Comparison of ENCODE assay signal across 19 cellular contexts in the genomic region with DNA sequence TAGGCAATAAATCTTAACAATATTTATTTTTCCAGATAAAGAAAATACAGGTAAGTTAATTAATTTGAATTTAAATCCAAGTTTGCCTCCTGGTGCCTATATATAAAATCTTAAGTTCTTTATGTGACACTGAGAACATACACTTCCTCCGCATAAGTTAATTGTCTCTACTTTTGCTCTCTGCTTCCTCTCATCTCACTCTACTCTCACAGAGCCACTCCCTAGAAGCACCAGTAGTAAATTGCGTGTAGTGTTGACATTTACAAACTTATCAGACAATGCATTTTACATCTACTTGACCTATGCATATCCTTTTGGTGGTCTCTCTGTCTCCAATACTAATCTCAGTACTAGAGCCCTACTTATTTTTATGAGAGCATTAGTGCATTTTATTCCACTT.
DNase-seq lines count a peak whose midpoint lies in the region; ATAC-seq, FAIRE-seq and TF ChIP-seq lines count a peak whose summit lies in the region.
"Had no signal": no experiment of that assay in that cellular context is flagged by ENCODE, and none has a peak within 500 bp of the region (broad histone marks: within the 10 kb centered on the region; RNA-seq: fewer than 3 reads in every experiment).

No MANE protein-coding gene starts in this region.

- H3K36me3 ChIP-seq in small intestine (ENCODE audit: control insufficient read depth in 2 of 2, insufficient read depth in 2 of 2, low read length in 2 of 2) (no peaks in the 10 kb centered on the region), A673 (ENCODE audit: insufficient read depth, low read length, poor library complexity, severe bottlenecking) (no peaks in the 10 kb centered on the region)
- H3K36me3 ChIP-seq: BLaER1 treated with 17β-estradiol and CSF1 and Interleukin-3, amounts not matched to agents 10 nM and 100 nM had no signal

- DNase-seq in NCI-H748 (lab: John Stamatoyannopoulos, UW; ENCODE audit: unreplicated experiment) (peak; percentile 69), left colon (no peak), small intestine (peak; percentile 15), A673 (ENCODE audit: low spot score) (no peak), DMS 273 (lab: John Stamatoyannopoulos, UW; ENCODE audit: unreplicated experiment) (no peak)
- no peak for DNase-seq in activated effector memory CD4-positive, alpha-beta T cell treated with Interleukin-2 at 50 U/mL for 16 hours
- DNase-seq: 8988T; AML-193; CD4-positive, alpha-beta memory T cell; CD4-positive, CD25-positive, alpha-beta regulatory T cell; CD8-positive, alpha-beta memory T cell; COR-L47; DMS79 treated with DMSO at 0.1 percent for 48 hours; GF-D8 had no signal

- no TSS peak for BruUV-seq in A673 (replicated peaks; lab: Mats Ljungman, UMichigan)

- no peak for FAIRE-seq in small intestine (lab: Jason Lieb, UNC)
- FAIRE-seq: A204.1, G401.6, GM12891, GM18507 had no signal

- ATAC-seq in left colon: peak; percentile 86

- no peaks in the 10 kb centered on the region for H3K27me3 ChIP-seq in small intestine (ENCODE audit: control insufficient read depth in 2 of 2, insufficient read depth in 2 of 2, low read length in 2 of 2)
- no peaks in the 10 kb centered on the region for H3K27me3 ChIP-seq in A673 (replicated peaks; ENCODE audit: insufficient read depth, low read depth, low read length, poor library complexity)

- intact Hi-C loops in left colon (cut with DNase I, micrococcal nuclease): no loop called here
- intact Hi-C loops in A673 (cut with micrococcal nuclease; ENCODE audit: unreplicated experiment): loop anchor here (10.0 kb wide), 1 partner anchor 560 kb away; no protein-coding TSS in a partner anchor

- H3K4me3 ChIP-seq in small intestine (ENCODE audit: low read depth in 1 of 2, low read length in 2 of 2) (no peak overlapping the region), A673 (ENCODE audit: low read depth, low read length, poor library complexity, severe bottlenecking) (no peak overlapping the region)
- H3K4me3 ChIP-seq: BLaER1 treated with 17β-estradiol and CSF1 and Interleukin-3, amounts not matched to agents 10 nM and 100 nM had no signal

- TF ChIP-seq CTCF in A673 (conservative IDR thresholded peaks at IDR 0.05; ENCODE audit: low read depth, low read length): no peak

- CTCF ChIA-PET in A673 (lab: Charles Lee): no interaction called here

- 18 to 73% (median 46%) methylated on average over 2 of the region's 2 CpGs for WGBS in small intestine, 3 donors

- no peaks in the 10 kb centered on the region for H3K9me3 ChIP-seq in small intestine (ENCODE audit: control insufficient read depth, low read depth)
- no peaks in the 10 kb centered on the region for H3K9me3 ChIP-seq in A673 (ENCODE audit: low read depth, low read length, poor library complexity, severe bottlenecking)
- H3K9me3 ChIP-seq: BLaER1 treated with 17β-estradiol and CSF1 and Interleukin-3, amounts not matched to agents 10 nM and 100 nM had no signal

- H3K4me1 ChIP-seq in small intestine (ENCODE audit: control insufficient read depth in 2 of 2, insufficient read depth in 1 of 2, low read depth in 1 of 2, low read length in 1 of 2) (no peaks in the 10 kb centered on the region), A673 (ENCODE audit: insufficient read depth, low read length, poor library complexity, severe bottlenecking) (peaks cover 26% of the 10 kb centered on the region)

- no peak overlapping the region for H3K27ac ChIP-seq in small intestine (ENCODE audit: low read depth in 1 of 2, low read length in 1 of 2)
- H3K27ac ChIP-seq in A673 (ENCODE audit: low read depth, low read length, poor library complexity, severe bottlenecking): no peak overlapping the region
- H3K27ac ChIP-seq: BLaER1 treated with 17β-estradiol and CSF1 and Interleukin-3, amounts not matched to agents 10 nM and 100 nM had no signal

- POLR2A ChIA-PET in A673 (lab: Charles Lee; ENCODE audit: low non-redundant PET): no interaction called here

Comparison
In these comparisons a context has a peak if more than half of its experiments do, and no peak if none do; other contexts are left out.
1. DNase-seq: peak in NCI-H748 (single experiment) and small intestine (single experiment); none in left colon (0 of 2), A673 (single experiment), DMS 273 (single experiment) and activated effector memory CD4-positive, alpha-beta T cell treated with Interleukin-2 at 50 U/mL for 16 hours (single experiment).